Comparison of ENCODE assay signal across 12 cellular contexts in genomic region chr19:29576761-29577661, GRCh38. TPM values are rescaled to one million over a fixed set of nuclear protein-coding genes. Genes with fewer than 3 reads are reported as not detected.
DNase-seq lines count a peak whose midpoint lies in the region; ATAC-seq and TF ChIP-seq lines count a peak whose summit lies in the region.
"Had no signal": no experiment of that assay in that cellular context is flagged by ENCODE, and none has a peak within 500 bp of the region (broad histone marks: within the 10 kb centered on the region; RNA-seq: fewer than 3 reads in every experiment).

No MANE protein-coding gene starts in this region.

- TF ChIP-seq CTCF in testis (IDR thresholded peaks at IDR 0.05) (no peak), A673 (conservative IDR thresholded peaks at IDR 0.05; ENCODE audit: low read depth, low read length) (no peak)

- H3K4me1 ChIP-seq in testis: no peaks in the 10 kb centered on the region
- no peaks in the 10 kb centered on the region for H3K4me1 ChIP-seq in A673 (ENCODE audit: insufficient read depth, low read length, poor library complexity, severe bottlenecking)
- H3K4me1 ChIP-seq: thyroid gland had no signal

- no peaks in the 10 kb centered on the region for H3K36me3 ChIP-seq in testis (ENCODE audit: low read depth, missing control alignments)
- H3K36me3 ChIP-seq in A673 (ENCODE audit: insufficient read depth, low read length, poor library complexity, severe bottlenecking): no peaks in the 10 kb centered on the region
- H3K36me3 ChIP-seq: thyroid gland had no signal

- H3K9me3 ChIP-seq in testis (no peaks in the 10 kb centered on the region), A673 (ENCODE audit: low read depth, low read length, poor library complexity, severe bottlenecking) (no peaks in the 10 kb centered on the region)
- H3K9me3 ChIP-seq: thyroid gland had no signal

- H3K4me3 ChIP-seq in testis: no peak overlapping the region
- no peak overlapping the region for H3K4me3 ChIP-seq in A673 (ENCODE audit: low read depth, low read length, poor library complexity, severe bottlenecking)
- H3K4me3 ChIP-seq: thyroid gland had no signal

- intact Hi-C loops in testis (cut with DNase I; ENCODE audit: low total_unique reads): no loop called here
- intact Hi-C loops in A673 (cut with micrococcal nuclease; ENCODE audit: unreplicated experiment): no loop called here

- DNase-seq in activated T-cell treated with anti-CD3 and anti-CD28 coated beads for 24 hours (ENCODE audit: low read depth) (peak; percentile 39), caudate nucleus (lab: John Stamatoyannopoulos, UW) (peak in 25 of 61 donors; percentile 9 to 80 (median 38)), testis (no peak), A673 (ENCODE audit: low spot score) (no peak)
- DNase-seq in activated T-cell treated with anti-CD3 and anti-CD28 coated beads, Interleukin-2, amount 50 U/mL, for 1 hour: no peak
- peak; percentile 39 for DNase-seq in stimulated activated naive CD8-positive, alpha-beta T cell treated with anti-CD3 and anti-CD28 coated beads, Interleukin-15, Interleukin-2, amounts not matched to agents 100 U/mL and 50 U/mL, for 24 hours
- DNase-seq: C1 segment of cervical spinal cord, thyroid gland had no signal

- BruUV-seq in A673 (replicated peaks; lab: Mats Ljungman, UMichigan): no TSS peak

- H3K27ac ChIP-seq in caudate nucleus (ENCODE audit: low read depth, low read length): peak overlapping the region; percentile 71
- H3K27ac ChIP-seq in testis: no peak overlapping the region
- no peak overlapping the region for H3K27ac ChIP-seq in A673 (ENCODE audit: low read depth, low read length, poor library complexity, severe bottlenecking)
- H3K27ac ChIP-seq: KMS-11, thyroid gland had no signal

- CTCF ChIA-PET in A673 (lab: Charles Lee): no interaction called here

- H3K27me3 ChIP-seq in testis (no peaks in the 10 kb centered on the region), A673 (replicated peaks; ENCODE audit: insufficient read depth, low read depth, low read length, poor library complexity) (peaks cover 62% of the 10 kb centered on the region)
- H3K27me3 ChIP-seq: thyroid gland had no signal

- WGBS in testis, 2 donors: 71 to 72% methylated on average over 16 of the region's 16 CpGs

- POLR2A ChIA-PET in A673 (lab: Charles Lee; ENCODE audit: low non-redundant PET): interaction anchor here (0.7 kb wide), 1 partner anchor 26 kb away, joined by 4 read pairs; no protein-coding TSS in a partner anchor

- ATAC-seq in HG03460 (IDR thresholded peaks at IDR 0.05; ENCODE audit: unreplicated experiment) (peak; percentile 61), HG02840 (IDR thresholded peaks at IDR 0.05; ENCODE audit: low FRiP score, unreplicated experiment) (no peak)
- peak; percentile 93 for ATAC-seq in stimulated activated naive CD8-positive, alpha-beta T cell treated with anti-CD3 and anti-CD28 coated beads, Interleukin-15, Interleukin-2, amounts not matched to agents 100 U/mL and 50 U/mL, for 24 hours

- TF ChIP-seq POLR2A in testis (IDR thresholded peaks at IDR 0.05): no peak

RNA-seq across cellular contexts. Expression of gene POP4, which starts 29.1 kb away (rescaled TPM):
- total RNA-seq in testis (10 to 100 TPM; 79.8 to 82.4 TPM), A673 (2021) (70.1 and 70.6 TPM in 2 replicates)
- 127 TPM for polyA plus RNA-seq in testis (ENCODE audit: insufficient read depth, low read depth, low replicate concordance)

RNA-seq across cellular contexts. Expression of gene VSTM2B, which starts 51.2 kb away (rescaled TPM):
- total RNA-seq in testis (under 1 TPM in 1 of 2 donors, not detected in 1; 0.62 TPM), A673 (2021) (not detected in 2 replicates)
- 0.50 TPM for polyA plus RNA-seq in testis (ENCODE audit: insufficient read depth, low read depth, low replicate concordance)
- total RNA-seq: osteocyte, thyroid gland had no signal

Comparison
In these comparisons a context has a peak if more than half of its experiments do, and no peak if none do; other contexts are left out.
1. DNase-seq: peak in activated T-cell treated with anti-CD3 and anti-CD28 coated beads for 24 hours (single experiment) and stimulated activated naive CD8-positive, alpha-beta T cell treated with anti-CD3 and anti-CD28 coated beads, Interleukin-15, Interleukin-2, amounts not matched to agents 100 U/mL and 50 U/mL, for 24 hours (single experiment); none in activated T-cell treated with anti-CD3 and anti-CD28 coated beads, Interleukin-2, amount 50 U/mL, for 1 hour (single experiment), testis (single experiment) and A673 (single experiment).